Comparison of ENCODE assay signal across 9 cellular contexts in the genomic region with DNA sequence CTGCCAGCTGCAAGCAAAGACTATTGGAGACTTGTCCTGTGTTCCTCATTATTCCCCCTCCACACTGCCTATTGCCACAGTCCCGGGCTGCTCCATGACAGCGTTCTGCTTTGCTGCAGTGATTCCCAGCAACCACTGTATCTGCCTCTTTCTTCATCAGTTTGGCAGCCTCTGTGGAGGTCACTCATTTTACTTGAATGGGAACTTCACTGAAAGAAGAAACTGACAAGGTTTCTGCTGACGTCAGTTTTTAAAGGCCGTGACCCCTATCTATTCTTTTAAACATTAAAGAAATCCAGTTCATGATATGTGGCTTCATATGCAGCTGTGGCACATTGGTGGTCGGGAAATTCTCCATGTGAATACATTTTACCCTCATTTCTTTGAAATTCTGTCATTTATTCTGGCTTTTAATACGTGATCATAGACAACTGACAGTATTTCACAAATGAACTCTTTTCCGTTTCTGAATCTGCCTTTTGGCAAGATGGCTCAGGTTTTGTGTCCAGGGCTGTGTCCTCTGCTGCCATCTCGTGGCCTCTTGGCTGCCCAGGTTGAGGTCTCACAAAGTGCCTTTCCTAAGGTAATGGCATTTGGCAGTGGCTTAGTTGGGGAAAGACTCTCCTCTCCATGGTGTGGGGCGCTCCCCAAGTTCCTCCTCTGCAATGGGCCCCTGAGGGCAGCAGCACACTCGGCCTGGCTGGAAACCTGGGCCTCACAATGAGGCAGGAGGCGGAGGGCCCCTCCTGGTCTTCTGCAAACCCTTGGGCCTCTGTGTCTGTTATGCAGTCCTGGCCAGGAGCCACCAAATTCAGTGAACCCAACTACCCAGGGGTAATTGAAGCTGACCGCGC. TPM values are rescaled to one million over a fixed set of nuclear protein-coding genes. Genes with fewer than 3 reads are reported as not detected.
DNase-seq lines count a peak whose midpoint lies in the region; ATAC-seq, FAIRE-seq and TF ChIP-seq lines count a peak whose summit lies in the region.
"Had no signal": no experiment of that assay in that cellular context is flagged by ENCODE, and none has a peak within 500 bp of the region (broad histone marks: within the 10 kb centered on the region; RNA-seq: fewer than 3 reads in every experiment).

No MANE protein-coding gene starts in this region.

- H3K4me3 ChIP-seq in WI38 (ENCODE audit: low read depth, low read length) (no peak overlapping the region), kidney (ENCODE audit: low read length in 2 of 2) (peak overlapping the region; percentile 6 to 9)

- no peaks in the 10 kb centered on the region for H3K36me3 ChIP-seq in kidney (ENCODE audit: control insufficient read depth in 1 of 2, insufficient read depth in 2 of 2, low read length in 2 of 2)

- FAIRE-seq in kidney (lab: Jason Lieb, UNC) = no peak
- FAIRE-seq: A204.1 had no signal

- H3K9ac ChIP-seq in kidney (ENCODE audit: low read length in 2 of 2) = peak overlapping the region in 1 of 2 donors; percentile 37

- TF ChIP-seq CTCF in WI38 (IDR thresholded peaks at IDR 0.05; ENCODE audit: low read depth, low read length) (peak; percentile 97), kidney (IDR thresholded peaks at IDR 0.05; ENCODE audit: borderline replicate concordance, extremely low read depth, insufficient read depth) (peak; percentile 77)

- H3K27ac ChIP-seq in caudate nucleus (ENCODE audit: low read depth, low read length) = peak overlapping the region; percentile 8
- H3K27ac ChIP-seq in kidney (ENCODE audit: low read depth in 2 of 2, low read length in 2 of 2) = peak overlapping the region; percentile 5 to 81

- DNase-seq in NCI-H1417 (lab: John Stamatoyannopoulos, UW) = peak; percentile 71 to 89 (median 85)
- no peak for DNase-seq in NCI-H1417 treated with DMSO at 0.1 percent for 48 hours (lab: John Stamatoyannopoulos, UW)
- DNase-seq in NCI-H2171 (lab: John Stamatoyannopoulos, UW) = peak; percentile 87
- DNase-seq in caudate nucleus (lab: John Stamatoyannopoulos, UW) = peak in 50 of 61 donors; percentile 21 to 82 (median 57)
- peak; percentile 86 for DNase-seq in kidney
- peak; percentile 61 to 68 (median 65) for DNase-seq in stimulated activated CD4-positive, alpha-beta T cell treated with anti-CD3 and anti-CD28 coated beads, Interleukin-12 subunit alpha, Interleukin-12 subunit beta, amount 100 ng/mL, for 48 hours (ENCODE audit: low read depth in 2 of 3, low spot score in 1 of 3)

- intact Hi-C loops in kidney (cut with DNase I) = no loop called here

- no peaks in the 10 kb centered on the region for H3K9me3 ChIP-seq in kidney (ENCODE audit: control insufficient read depth in 1 of 2, low read length in 2 of 2)

- ATAC-seq in GM19324 (IDR thresholded peaks at IDR 0.05; ENCODE audit: low FRiP score, unreplicated experiment) = no peak

- peaks cover 27 to 32% of the 10 kb centered on the region in 2 donors for H3K4me1 ChIP-seq in kidney (ENCODE audit: control insufficient read depth in 1 of 2, insufficient read depth in 1 of 2, low read depth in 1 of 2, low read length in 2 of 2)

RNA-seq across cellular contexts. Expression of a gene that starts 5.9 kb away (rescaled TPM):
- 0.41 TPM for total RNA-seq in kidney
- polyA plus RNA-seq in kidney (ENCODE audit: insufficient read depth, low read depth, low replicate concordance) = 0.43 TPM

RNA-seq across cellular contexts. Expression of a gene that starts 8.3 kb away (rescaled TPM):
- total RNA-seq in kidney = 24.6 TPM
- 12.6 TPM for polyA plus RNA-seq in kidney (ENCODE audit: insufficient read depth, low read depth, low replicate concordance)

RNA-seq across cellular contexts. Expression of a gene that starts 36.6 kb away (rescaled TPM):
- 25.6 TPM for total RNA-seq in kidney
- 15.9 TPM for polyA plus RNA-seq in kidney (ENCODE audit: insufficient read depth, low read depth, low replicate concordance)

RNA-seq across cellular contexts. Expression of a gene that starts 49.1 kb away (rescaled TPM):
- total RNA-seq in kidney = not detected
- not detected for polyA plus RNA-seq in kidney (ENCODE audit: insufficient read depth, low read depth, low replicate concordance)

RNA-seq across cellular contexts. Expression of a gene that starts 49.1 kb away (rescaled TPM):
- not detected for total RNA-seq in kidney
- polyA plus RNA-seq in kidney (ENCODE audit: insufficient read depth, low read depth, low replicate concordance) = not detected
